In the genomic region with DNA sequence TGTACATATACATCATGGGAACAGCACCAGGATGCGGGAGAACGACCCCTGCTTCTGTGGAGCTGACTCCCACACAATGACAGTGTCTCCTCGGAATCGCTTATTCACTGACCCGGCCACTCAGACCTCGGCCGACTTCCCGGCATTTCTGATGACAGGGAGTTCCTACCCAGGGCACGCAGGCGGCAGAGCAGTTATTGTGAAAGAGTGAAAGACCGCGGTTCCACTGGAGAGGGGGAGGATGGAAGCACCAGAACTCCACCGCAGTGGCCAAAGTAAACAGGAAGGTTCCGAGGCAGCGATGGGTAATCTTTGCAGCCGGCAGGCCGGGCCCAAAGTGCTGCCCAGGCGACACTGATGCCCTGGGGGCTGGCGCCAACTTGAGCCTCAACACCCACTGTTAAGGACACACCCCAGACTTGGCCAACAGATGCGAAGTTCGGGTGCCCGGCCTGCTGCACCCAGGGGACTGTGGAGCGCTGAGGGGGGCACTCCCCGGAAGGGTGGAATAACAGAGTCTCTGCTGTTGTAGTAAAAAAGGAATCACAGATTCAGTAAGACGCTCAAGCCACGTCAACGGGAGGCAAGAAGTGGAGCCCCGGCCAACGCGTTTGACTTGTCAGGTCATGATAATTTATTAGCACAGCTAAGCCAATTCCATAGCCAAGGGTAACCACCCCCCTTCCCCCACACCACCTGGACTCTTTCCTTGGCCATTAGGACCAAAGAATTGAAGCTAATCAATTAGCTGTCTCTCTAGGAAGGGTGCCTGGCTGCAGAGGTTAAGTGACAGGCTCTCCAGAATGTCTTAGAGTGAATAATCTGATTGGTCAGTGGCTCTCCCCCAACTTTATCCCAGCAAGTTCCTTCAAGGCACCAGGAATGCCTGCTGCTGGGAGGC, we compare ENCODE assay signal across 1 cellular context.
TF ChIP-seq lines count a peak whose summit lies in the region.

No MANE protein-coding gene starts in this region.

TF ChIP-seq in HepG2, 621 proteins besides CTCF, POLR2A, EP300 and RAD21 (continued from another document and continues in another):
- TF ChIP-seq FOXA3 (CRISPR knock-in tag; IDR thresholded peaks at IDR 0.05) (peak; percentile 94), SCMH1 (CRISPR knock-in tag; IDR thresholded peaks at IDR 0.05; ENCODE audit: borderline replicate concordance) (no peak), TBL1XR1 (IDR thresholded peaks at IDR 0.05; ENCODE audit: borderline replicate concordance, low read length, partially characterized antibody) (no peak), MIER3 (CRISPR knock-in tag; IDR thresholded peaks at IDR 0.05; ENCODE audit: borderline replicate concordance) (no peak), ZNF749 (CRISPR knock-in tag; IDR thresholded peaks at IDR 0.05; ENCODE audit: borderline replicate concordance) (no peak), SP5 (CRISPR knock-in tag; IDR thresholded peaks at IDR 0.05; ENCODE audit: borderline replicate concordance, low read depth) (no peak), MYC (CRISPR knock-in tag; IDR thresholded peaks at IDR 0.05; ENCODE audit: borderline replicate concordance) (peak; percentile 39; the same call in 1 of the 2 replicates), KDM5B (CRISPR knock-in tag; IDR thresholded peaks at IDR 0.05; ENCODE audit: borderline replicate concordance) (peak; percentile 62; the same call in 1 of the 2 replicates), ZNF33B (CRISPR knock-in tag; IDR thresholded peaks at IDR 0.05) (no peak), RELA (CRISPR knock-in tag; IDR thresholded peaks at IDR 0.05) (no peak), JARID2 (CRISPR knock-in tag; IDR thresholded peaks at IDR 0.05; ENCODE audit: insufficient replicate concordance) (no peak), ATM (IDR thresholded peaks at IDR 0.05; ENCODE audit: borderline replicate concordance) (no peak), ZFAT (CRISPR knock-in tag; conservative IDR thresholded peaks at IDR 0.05) (no peak), ZMYM2 (CRISPR knock-in tag; IDR thresholded peaks at IDR 0.05) (no peak), KMT2B (CRISPR knock-in tag; IDR thresholded peaks at IDR 0.05) (peak; percentile 59; the same call in 1 of the 2 replicates), POGZ (CRISPR knock-in tag; IDR thresholded peaks at IDR 0.05) (0 out of 2 replicates have a peak, but pooled peaks have one; percentile 31), TSC22D2 (CRISPR knock-in tag; IDR thresholded peaks at IDR 0.05; ENCODE audit: borderline replicate concordance) (no peak), ZSCAN9 (CRISPR knock-in tag; IDR thresholded peaks at IDR 0.05; ENCODE audit: borderline replicate concordance) (no peak), ZNF747 (CRISPR knock-in tag; IDR thresholded peaks at IDR 0.05; ENCODE audit: borderline replicate concordance) (peak; percentile 45; the same call in 1 of the 2 replicates), ZBTB42 (CRISPR knock-in tag; IDR thresholded peaks at IDR 0.05) (no peak), ZNF256 (CRISPR knock-in tag; conservative IDR thresholded peaks at IDR 0.05) (no peak), CENPX (CRISPR knock-in tag; IDR thresholded peaks at IDR 0.05) (no peak), ZNF670 (CRISPR knock-in tag; IDR thresholded peaks at IDR 0.05; ENCODE audit: borderline replicate concordance) (no peak), AKAP8 (CRISPR knock-in tag; IDR thresholded peaks at IDR 0.05) (no peak), ZNF891 (CRISPR knock-in tag; IDR thresholded peaks at IDR 0.05) (no peak), ZSCAN30 (CRISPR knock-in tag; IDR thresholded peaks at IDR 0.05) (no peak), ETV6 (CRISPR knock-in tag; conservative IDR thresholded peaks at IDR 0.05) (no peak), HNRNPUL1 (IDR thresholded peaks at IDR 0.05; ENCODE audit: low read depth, low read length) (no peak), ZNF616 (CRISPR knock-in tag; IDR thresholded peaks at IDR 0.05; ENCODE audit: low read depth) (no peak), ZNF615 (CRISPR knock-in tag; IDR thresholded peaks at IDR 0.05; ENCODE audit: borderline replicate concordance) (no peak), MTA1 (CRISPR knock-in tag; IDR thresholded peaks at IDR 0.05; ENCODE audit: borderline replicate concordance) (0 out of 2 replicates have a peak, but pooled peaks have one; percentile 45), ZFYVE20 (CRISPR knock-in tag; IDR thresholded peaks at IDR 0.05; ENCODE audit: borderline replicate concordance, low read depth) (no peak), ZNF672 (CRISPR knock-in tag; IDR thresholded peaks at IDR 0.05) (no peak), ZNF24 (IDR thresholded peaks at IDR 0.05) (no peak), ZSCAN21 (CRISPR knock-in tag; IDR thresholded peaks at IDR 0.05; ENCODE audit: borderline replicate concordance) (no peak), HOXA9 (CRISPR knock-in tag; IDR thresholded peaks at IDR 0.05; ENCODE audit: borderline replicate concordance) (no peak), ZFY (CRISPR knock-in tag; IDR thresholded peaks at IDR 0.05) (peak; percentile 55; the same call in 1 of the 2 replicates)
- TF ChIP-seq, protein P1, sequence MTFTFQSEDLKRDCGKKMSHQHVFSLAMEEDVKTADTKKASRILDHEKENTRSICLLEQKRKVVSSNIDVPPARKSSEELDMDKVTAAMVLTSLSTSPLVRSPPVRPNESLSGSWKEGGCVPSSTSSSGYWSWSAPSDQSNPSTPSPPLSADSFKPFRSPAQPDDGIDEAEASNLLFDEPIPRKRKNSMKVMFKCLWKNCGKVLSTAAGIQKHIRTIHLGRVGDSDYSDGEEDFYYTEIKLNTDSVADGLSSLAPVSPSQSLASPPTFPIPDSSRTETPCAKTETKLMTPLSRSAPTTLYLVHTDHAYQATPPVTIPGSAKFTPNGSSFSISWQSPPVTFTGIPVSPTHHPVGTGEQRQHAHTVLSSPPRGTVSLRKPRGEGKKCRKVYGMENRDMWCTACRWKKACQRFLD (CRISPR knock-in tag; IDR thresholded peaks at IDR 0.05; ENCODE audit: borderline replicate concordance): no peak
- TF ChIP-seq, protein P2, sequence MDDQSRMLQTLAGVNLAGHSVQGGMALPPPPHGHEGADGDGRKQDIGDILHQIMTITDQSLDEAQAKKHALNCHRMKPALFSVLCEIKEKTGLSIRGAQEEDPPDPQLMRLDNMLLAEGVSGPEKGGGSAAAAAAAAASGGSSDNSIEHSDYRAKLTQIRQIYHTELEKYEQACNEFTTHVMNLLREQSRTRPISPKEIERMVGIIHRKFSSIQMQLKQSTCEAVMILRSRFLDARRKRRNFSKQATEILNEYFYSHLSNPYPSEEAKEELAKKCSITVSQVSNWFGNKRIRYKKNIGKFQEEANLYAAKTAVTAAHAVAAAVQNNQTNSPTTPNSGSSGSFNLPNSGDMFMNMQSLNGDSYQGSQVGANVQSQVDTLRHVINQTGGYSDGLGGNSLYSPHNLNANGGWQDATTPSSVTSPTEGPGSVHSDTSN (CRISPR knock-in tag; IDR thresholded peaks at IDR 0.05; ENCODE audit: borderline replicate concordance): no peak
- TF ChIP-seq, protein P3, sequence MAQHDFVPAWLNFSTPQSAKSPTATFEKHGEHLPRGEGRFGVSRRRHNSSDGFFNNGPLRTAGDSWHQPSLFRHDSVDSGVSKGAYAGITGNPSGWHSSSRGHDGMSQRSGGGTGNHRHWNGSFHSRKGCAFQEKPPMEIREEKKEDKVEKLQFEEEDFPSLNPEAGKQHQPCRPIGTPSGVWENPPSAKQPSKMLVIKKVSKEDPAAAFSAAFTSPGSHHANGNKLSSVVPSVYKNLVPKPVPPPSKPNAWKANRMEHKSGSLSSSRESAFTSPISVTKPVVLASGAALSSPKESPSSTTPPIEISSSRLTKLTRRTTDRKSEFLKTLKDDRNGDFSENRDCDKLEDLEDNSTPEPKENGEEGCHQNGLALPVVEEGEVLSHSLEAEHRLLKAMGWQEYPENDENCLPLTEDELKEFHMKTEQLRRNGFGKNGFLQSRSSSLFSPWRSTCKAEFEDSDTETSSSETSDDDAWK (CRISPR knock-in tag; IDR thresholded peaks at IDR 0.05): no peak
- TF ChIP-seq, protein P4, sequence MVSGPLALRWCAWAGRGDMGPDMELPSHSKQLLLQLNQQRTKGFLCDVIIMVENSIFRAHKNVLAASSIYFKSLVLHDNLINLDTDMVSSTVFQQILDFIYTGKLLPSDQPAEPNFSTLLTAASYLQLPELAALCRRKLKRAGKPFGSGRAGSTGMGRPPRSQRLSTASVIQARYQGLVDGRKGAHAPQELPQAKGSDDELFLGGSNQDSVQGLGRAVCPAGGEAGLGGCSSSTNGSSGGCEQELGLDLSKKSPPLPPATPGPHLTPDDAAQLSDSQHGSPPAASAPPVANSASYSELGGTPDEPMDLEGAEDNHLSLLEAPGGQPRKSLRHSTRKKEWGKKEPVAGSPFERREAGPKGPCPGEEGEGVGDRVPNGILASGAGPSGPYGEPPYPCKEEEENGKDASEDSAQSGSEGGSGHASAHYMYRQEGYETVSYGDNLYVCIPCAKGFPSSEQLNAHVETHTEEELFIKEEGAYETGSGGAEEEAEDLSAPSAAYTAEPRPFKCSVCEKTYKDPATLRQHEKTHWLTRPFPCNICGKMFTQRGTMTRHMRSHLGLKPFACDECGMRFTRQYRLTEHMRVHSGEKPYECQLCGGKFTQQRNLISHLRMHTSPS (CRISPR knock-in tag; IDR thresholded peaks at IDR 0.05; ENCODE audit: low read depth): peak; percentile 90
- TF ChIP-seq, protein P5, sequence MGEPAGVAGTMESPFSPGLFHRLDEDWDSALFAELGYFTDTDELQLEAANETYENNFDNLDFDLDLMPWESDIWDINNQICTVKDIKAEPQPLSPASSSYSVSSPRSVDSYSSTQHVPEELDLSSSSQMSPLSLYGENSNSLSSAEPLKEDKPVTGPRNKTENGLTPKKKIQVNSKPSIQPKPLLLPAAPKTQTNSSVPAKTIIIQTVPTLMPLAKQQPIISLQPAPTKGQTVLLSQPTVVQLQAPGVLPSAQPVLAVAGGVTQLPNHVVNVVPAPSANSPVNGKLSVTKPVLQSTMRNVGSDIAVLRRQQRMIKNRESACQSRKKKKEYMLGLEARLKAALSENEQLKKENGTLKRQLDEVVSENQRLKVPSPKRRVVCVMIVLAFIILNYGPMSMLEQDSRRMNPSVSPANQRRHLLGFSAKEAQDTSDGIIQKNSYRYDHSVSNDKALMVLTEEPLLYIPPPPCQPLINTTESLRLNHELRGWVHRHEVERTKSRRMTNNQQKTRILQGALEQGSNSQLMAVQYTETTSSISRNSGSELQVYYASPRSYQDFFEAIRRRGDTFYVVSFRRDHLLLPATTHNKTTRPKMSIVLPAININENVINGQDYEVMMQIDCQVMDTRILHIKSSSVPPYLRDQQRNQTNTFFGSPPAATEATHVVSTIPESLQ (CRISPR knock-in tag; conservative IDR thresholded peaks at IDR 0.05): no peak
- TF ChIP-seq, protein P6, sequence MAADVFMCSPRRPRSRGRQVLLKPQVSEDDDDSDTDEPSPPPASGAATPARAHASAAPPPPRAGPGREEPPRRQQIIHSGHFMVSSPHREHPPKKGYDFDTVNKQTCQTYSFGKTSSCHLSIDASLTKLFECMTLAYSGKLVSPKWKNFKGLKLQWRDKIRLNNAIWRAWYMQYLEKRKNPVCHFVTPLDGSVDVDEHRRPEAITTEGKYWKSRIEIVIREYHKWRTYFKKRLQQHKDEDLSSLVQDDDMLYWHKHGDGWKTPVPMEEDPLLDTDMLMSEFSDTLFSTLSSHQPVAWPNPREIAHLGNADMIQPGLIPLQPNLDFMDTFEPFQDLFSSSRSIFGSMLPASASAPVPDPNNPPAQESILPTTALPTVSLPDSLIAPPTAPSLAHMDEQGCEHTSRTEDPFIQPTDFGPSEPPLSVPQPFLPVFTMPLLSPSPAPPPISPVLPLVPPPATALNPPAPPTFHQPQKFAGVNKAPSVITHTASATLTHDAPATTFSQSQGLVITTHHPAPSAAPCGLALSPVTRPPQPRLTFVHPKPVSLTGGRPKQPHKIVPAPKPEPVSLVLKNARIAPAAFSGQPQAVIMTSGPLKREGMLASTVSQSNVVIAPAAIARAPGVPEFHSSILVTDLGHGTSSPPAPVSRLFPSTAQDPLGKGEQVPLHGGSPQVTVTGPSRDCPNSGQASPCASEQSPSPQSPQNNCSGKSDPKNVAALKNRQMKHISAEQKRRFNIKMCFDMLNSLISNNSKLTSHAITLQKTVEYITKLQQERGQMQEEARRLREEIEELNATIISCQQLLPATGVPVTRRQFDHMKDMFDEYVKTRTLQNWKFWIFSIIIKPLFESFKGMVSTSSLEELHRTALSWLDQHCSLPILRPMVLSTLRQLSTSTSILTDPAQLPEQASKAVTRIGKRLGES (CRISPR knock-in tag; IDR thresholded peaks at IDR 0.05; ENCODE audit: borderline replicate concordance): no peak
- TF ChIP-seq, protein P7, sequence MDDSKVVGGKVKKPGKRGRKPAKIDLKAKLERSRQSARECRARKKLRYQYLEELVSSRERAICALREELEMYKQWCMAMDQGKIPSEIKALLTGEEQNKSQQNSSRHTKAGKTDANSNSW (CRISPR knock-in tag; IDR thresholded peaks at IDR 0.05; ENCODE audit: borderline replicate concordance): no peak
- TF ChIP-seq, protein P8, sequence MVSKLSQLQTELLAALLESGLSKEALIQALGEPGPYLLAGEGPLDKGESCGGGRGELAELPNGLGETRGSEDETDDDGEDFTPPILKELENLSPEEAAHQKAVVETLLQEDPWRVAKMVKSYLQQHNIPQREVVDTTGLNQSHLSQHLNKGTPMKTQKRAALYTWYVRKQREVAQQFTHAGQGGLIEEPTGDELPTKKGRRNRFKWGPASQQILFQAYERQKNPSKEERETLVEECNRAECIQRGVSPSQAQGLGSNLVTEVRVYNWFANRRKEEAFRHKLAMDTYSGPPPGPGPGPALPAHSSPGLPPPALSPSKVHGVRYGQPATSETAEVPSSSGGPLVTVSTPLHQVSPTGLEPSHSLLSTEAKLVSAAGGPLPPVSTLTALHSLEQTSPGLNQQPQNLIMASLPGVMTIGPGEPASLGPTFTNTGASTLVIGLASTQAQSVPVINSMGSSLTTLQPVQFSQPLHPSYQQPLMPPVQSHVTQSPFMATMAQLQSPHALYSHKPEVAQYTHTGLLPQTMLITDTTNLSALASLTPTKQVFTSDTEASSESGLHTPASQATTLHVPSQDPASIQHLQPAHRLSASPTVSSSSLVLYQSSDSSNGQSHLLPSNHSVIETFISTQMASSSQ (IDR thresholded peaks at IDR 0.05; ENCODE audit: low read depth): no peak
- TF ChIP-seq, protein P8 (CRISPR knock-in tag; IDR thresholded peaks at IDR 0.05; ENCODE audit: borderline replicate concordance): 0 out of 2 replicates have a peak, but pooled peaks have one; percentile 32
